Comparison of ENCODE assay signal across 2 cellular contexts in the genomic region with DNA sequence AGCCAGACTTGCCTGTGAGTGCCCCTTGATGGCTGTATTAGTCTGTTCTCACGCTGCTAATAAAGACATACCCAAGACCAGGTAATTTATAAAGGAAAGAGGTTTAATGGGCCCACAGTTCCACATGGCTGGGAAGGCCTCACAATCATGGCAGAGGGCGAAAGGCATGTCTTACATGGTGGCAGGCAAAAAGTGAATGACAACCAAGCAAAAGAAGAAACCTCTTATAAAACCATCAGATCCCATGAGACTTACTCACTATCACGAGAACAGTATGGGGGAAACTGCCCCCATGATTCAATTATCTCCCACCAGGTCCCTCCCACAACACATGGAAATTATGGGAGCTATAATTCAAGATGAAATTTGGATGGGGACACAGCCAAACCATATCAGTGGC. TPM values are rescaled to one million over a fixed set of nuclear protein-coding genes. Genes with fewer than 3 reads are reported as not detected.
"Had no signal": no experiment of that assay in that cellular context is flagged by ENCODE, and none has a peak within 500 bp of the region (broad histone marks: within the 10 kb centered on the region; RNA-seq: fewer than 3 reads in every experiment).

No MANE protein-coding gene starts in this region.

RNA-seq across cellular contexts. Expression of a gene that starts 16.6 kb away (rescaled TPM):
- total RNA-seq: progenitor cell of endocrine pancreas had no signal
- polyA plus RNA-seq: neural cell had no signal
